7 cellular contexts compared by ENCODE assay signal in genomic region chr2:30239308-30240161, GRCh38. TPM values are rescaled to one million over a fixed set of nuclear protein-coding genes. Genes with fewer than 3 reads are reported as not detected.
DNase-seq lines count a peak whose midpoint lies in the region; ATAC-seq and TF ChIP-seq lines count a peak whose summit lies in the region.

No MANE protein-coding gene starts in this region.

- no peak for DNase-seq in GM06990 (ENCODE audit: extremely low read depth, insufficient read length)
- DNase-seq in M059J (ENCODE audit: low read depth): peak; percentile 41
- peak; percentile 71 for DNase-seq in activated CD4-positive, alpha-beta T cell treated with anti-CD3 and anti-CD28 coated beads, Interleukin-2, amount 50 U/mL, for 1 hour
- peak; percentile 69 to 79 (median 72) for DNase-seq in effector memory CD8-positive, alpha-beta T cell
- peak; percentile 92 for DNase-seq in mesenteric fat pad (ENCODE audit: low spot score)
- peak; percentile 51 for DNase-seq in stimulated activated naive CD4-positive, alpha-beta T cell treated with Interleukin-2 at 50 U/mL for 16 hours (lab: John Stamatoyannopoulos, UW)

- ATAC-seq in effector memory CD8-positive, alpha-beta T cell (replicated peaks): peak; percentile 74
- no peak for ATAC-seq in HG03280 (IDR thresholded peaks at IDR 0.05; ENCODE audit: unreplicated experiment)

- H3K4me3 ChIP-seq in GM06990 (replicated peaks; ENCODE audit: low read depth, low read length): no peak overlapping the region

- peak overlapping the region; percentile 82 to 93 for H3K4me3 Mint-ChIP-seq in effector memory CD8-positive, alpha-beta T cell

- peaks cover 16% of the 10 kb centered on the region for H3K36me3 ChIP-seq in GM06990 (ENCODE audit: control insufficient read depth, insufficient read depth, low read length)

- no peaks in the 10 kb centered on the region for H3K27me3 ChIP-seq in GM06990 (replicated peaks; ENCODE audit: control insufficient read depth, insufficient read depth, low read length)

- peak overlapping the region; percentile 61 to 97 for H3K27ac Mint-ChIP-seq in effector memory CD8-positive, alpha-beta T cell

- H3K4me1 Mint-ChIP-seq in effector memory CD8-positive, alpha-beta T cell (ENCODE audit: low read depth in 2 of 2): peaks cover 76 to 82% of the 10 kb centered on the region in 2 donors

- no peaks in the 10 kb centered on the region for H3K27me3 Mint-ChIP-seq in effector memory CD8-positive, alpha-beta T cell

- peak; percentile 80 for TF ChIP-seq CTCF in GM06990 (IDR thresholded peaks at IDR 0.05; ENCODE audit: insufficient read depth, low read length, poor library complexity, severe bottlenecking)

- no peaks in the 10 kb centered on the region for H3K9me3 Mint-ChIP-seq in effector memory CD8-positive, alpha-beta T cell

- peaks cover 82% of the 10 kb centered on the region for H3K36me3 Mint-ChIP-seq in effector memory CD8-positive, alpha-beta T cell (ENCODE audit: insufficient read depth)

RNA-seq across cellular contexts. Expression of gene LBH, which starts 8.2 kb away (rescaled TPM):
- 31.8 and 38.9 TPM in 2 replicates for total RNA-seq in M059J (2014; rRNA removed; shearing (Covaris generic))
- total RNA-seq in mesenteric fat pad: 34.9 TPM
